In the genomic region with DNA sequence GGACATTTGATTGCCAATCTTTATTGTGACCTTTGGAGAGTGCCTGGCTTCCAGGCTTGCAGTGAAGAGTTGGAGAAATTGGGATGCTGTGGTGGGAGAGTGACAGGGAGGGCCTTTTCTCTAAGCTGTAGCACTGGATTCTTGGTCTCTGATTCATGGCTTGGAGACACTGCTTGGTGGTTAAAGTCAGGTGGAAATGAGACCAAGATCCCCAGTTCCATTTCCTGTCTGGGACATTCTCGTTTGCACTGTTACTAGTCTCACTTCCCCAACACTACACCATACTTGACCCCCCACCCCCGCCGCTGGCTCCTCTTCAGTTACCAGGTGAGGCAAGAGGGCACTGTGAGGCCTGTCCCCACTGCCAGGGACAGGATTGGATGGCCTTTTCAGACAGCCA, we compare ENCODE assay signal across 1 cellular context.
TF ChIP-seq lines count a peak whose summit lies in the region.

No MANE protein-coding gene starts in this region.

TF ChIP-seq in GM12878, 131 proteins besides CTCF, POLR2A, EP300 and RAD21 (continued from another document):
- TF ChIP-seq BHLHE40 (IDR thresholded peaks at IDR 0.05; ENCODE audit: borderline replicate concordance in 1 of 2, low read depth in 2 of 2, low read length in 1 of 2) (no peak; a peak in 1 of 4 replicates), CREB1 (IDR thresholded peaks at IDR 0.05; ENCODE audit: low read depth) (no peak), PAX8 (IDR thresholded peaks at IDR 0.05) (no peak), FOS (IDR thresholded peaks at IDR 0.05; ENCODE audit: borderline replicate concordance, extremely low read depth, insufficient read length) (no peak)
- TF ChIP-seq, protein P1, sequence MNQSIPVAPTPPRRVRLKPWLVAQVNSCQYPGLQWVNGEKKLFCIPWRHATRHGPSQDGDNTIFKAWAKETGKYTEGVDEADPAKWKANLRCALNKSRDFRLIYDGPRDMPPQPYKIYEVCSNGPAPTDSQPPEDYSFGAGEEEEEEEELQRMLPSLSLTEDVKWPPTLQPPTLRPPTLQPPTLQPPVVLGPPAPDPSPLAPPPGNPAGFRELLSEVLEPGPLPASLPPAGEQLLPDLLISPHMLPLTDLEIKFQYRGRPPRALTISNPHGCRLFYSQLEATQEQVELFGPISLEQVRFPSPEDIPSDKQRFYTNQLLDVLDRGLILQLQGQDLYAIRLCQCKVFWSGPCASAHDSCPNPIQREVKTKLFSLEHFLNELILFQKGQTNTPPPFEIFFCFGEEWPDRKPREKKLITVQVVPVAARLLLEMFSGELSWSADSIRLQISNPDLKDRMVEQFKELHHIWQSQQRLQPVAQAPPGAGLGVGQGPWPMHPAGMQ (IDR thresholded peaks at IDR 0.05; ENCODE audit: borderline replicate concordance): no peak
- TF ChIP-seq, protein P2, sequence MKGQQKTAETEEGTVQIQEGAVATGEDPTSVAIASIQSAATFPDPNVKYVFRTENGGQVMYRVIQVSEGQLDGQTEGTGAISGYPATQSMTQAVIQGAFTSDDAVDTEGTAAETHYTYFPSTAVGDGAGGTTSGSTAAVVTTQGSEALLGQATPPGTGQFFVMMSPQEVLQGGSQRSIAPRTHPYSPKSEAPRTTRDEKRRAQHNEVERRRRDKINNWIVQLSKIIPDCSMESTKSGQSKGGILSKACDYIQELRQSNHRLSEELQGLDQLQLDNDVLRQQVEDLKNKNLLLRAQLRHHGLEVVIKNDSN (IDR thresholded peaks at IDR 0.05; ENCODE audit: borderline replicate concordance, extremely low read length, insufficient read depth, low read depth, low read length): no peak
- TF ChIP-seq, protein P3, sequence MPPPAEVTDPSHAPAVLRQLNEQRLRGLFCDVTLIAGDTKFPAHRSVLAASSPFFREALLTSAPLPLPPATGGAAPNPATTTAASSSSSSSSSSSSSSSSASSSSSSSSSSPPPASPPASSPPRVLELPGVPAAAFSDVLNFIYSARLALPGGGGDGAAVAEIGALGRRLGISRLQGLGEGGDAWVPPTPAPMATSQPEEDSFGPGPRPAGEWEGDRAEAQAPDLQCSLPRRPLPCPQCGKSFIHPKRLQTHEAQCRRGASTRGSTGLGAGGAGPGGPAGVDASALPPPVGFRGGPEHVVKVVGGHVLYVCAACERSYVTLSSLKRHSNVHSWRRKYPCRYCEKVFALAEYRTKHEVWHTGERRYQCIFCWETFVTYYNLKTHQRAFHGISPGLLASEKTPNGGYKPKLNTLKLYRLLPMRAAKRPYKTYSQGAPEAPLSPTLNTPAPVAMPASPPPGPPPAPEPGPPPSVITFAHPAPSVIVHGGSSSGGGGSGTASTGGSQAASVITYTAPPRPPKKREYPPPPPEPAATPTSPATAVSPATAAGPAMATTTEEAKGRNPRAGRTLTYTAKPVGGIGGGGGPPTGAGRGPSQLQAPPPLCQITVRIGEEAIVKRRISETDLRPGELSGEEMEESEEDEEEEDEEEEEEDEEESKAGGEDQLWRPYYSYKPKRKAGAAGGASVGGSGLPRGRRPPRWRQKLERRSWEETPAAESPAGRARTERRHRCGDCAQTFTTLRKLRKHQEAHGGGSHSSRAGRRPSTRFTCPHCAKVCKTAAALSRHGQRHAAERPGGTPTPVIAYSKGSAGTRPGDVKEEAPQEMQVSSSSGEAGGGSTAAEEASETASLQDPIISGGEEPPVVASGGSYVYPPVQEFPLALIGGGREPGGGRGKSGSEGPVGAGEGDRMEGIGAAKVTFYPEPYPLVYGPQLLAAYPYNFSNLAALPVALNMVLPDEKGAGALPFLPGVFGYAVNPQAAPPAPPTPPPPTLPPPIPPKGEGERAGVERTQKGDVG (CRISPR knock-in tag; IDR thresholded peaks at IDR 0.05): no peak
- TF ChIP-seq, protein P4, sequence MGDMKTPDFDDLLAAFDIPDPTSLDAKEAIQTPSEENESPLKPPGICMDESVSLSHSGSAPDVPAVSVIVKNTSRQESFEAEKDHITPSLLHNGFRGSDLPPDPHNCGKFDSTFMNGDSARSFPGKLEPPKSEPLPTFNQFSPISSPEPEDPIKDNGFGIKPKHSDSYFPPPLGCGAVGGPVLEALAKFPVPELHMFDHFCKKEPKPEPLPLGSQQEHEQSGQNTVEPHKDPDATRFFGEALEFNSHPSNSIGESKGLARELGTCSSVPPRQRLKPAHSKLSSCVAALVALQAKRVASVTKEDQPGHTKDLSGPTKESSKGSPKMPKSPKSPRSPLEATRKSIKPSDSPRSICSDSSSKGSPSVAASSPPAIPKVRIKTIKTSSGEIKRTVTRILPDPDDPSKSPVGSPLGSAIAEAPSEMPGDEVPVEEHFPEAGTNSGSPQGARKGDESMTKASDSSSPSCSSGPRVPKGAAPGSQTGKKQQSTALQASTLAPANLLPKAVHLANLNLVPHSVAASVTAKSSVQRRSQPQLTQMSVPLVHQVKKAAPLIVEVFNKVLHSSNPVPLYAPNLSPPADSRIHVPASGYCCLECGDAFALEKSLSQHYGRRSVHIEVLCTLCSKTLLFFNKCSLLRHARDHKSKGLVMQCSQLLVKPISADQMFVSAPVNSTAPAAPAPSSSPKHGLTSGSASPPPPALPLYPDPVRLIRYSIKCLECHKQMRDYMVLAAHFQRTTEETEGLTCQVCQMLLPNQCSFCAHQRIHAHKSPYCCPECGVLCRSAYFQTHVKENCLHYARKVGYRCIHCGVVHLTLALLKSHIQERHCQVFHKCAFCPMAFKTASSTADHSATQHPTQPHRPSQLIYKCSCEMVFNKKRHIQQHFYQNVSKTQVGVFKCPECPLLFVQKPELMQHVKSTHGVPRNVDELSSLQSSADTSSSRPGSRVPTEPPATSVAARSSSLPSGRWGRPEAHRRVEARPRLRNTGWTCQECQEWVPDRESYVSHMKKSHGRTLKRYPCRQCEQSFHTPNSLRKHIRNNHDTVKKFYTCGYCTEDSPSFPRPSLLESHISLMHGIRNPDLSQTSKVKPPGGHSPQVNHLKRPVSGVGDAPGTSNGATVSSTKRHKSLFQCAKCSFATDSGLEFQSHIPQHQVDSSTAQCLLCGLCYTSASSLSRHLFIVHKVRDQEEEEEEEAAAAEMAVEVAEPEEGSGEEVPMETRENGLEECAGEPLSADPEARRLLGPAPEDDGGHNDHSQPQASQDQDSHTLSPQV (IDR thresholded peaks at IDR 0.05): no peak
